Comparison of ENCODE assay signal across 31 cellular contexts in the genomic region with DNA sequence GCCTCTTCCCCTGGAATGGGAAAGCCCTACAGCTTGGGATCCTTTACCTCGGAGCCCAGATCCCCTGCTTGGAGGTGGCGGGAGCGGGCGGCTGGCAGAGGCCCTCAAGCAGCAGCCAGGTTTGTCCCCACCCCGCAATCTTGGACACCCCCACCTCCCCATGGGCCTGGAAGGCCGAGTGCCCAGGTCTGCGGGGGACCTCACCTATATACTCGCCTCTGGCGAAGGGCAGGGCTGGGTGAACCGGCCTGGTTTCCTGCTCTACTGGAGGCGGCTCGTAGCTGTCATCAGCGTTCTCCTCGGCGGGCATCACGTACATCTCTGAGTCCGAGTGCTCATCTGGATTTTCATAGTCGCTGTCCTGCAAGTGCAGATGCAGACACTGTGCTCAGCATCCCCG. TPM values are rescaled to one million over a fixed set of nuclear protein-coding genes. Genes with fewer than 3 reads are reported as not detected.
"Had no signal": no experiment of that assay in that cellular context is flagged by ENCODE, and none has a peak within 500 bp of the region (broad histone marks: within the 10 kb centered on the region; RNA-seq: fewer than 3 reads in every experiment).

No MANE protein-coding gene starts in this region.

- H3K9me3 ChIP-seq: ascending aorta had no signal

- H3K36me3 ChIP-seq: ascending aorta, cardiac muscle cell had no signal

- DNase-seq: activated B cell treated with CpG ODN at 0.5 μM for 24 hours; activated CD4-positive, alpha-beta memory T cell treated with anti-CD3 and anti-CD28 coated beads, Interleukin-2, amount 10 ng/mL, durations not matched to agents 7 days and 5 days; activated CD4-positive, alpha-beta T cell treated with anti-CD3 and anti-CD28 coated beads for 1 hour; activated CD4-positive, alpha-beta T cell treated with anti-CD3 and anti-CD28 coated beads for 36 hours; activated CD4-positive, alpha-beta T cell treated with anti-CD3 and anti-CD28 coated beads for 48 hours; activated CD4-positive, alpha-beta T cell treated with anti-CD3 and anti-CD28 coated beads, Interleukin-2, amount 10 ng/mL, durations not matched to agents 7 days and 5 days; activated CD4-positive, alpha-beta T cell treated with anti-CD3 and anti-CD28 coated beads, Interleukin-2, amount 50 U/mL, for 48 hours; activated CD8-positive, alpha-beta memory T cell treated with anti-CD3 and anti-CD28 coated beads for 24 hours; activated CD8-positive, alpha-beta memory T cell treated with anti-CD3 and anti-CD28 coated beads, Interleukin-2, amount 10 ng/mL, durations not matched to agents 7 days and 5 days; activated CD8-positive, alpha-beta memory T cell treated with anti-CD3 and anti-CD28 coated beads, Interleukin-2, amount 50 U/mL, for 48 hours; activated CD8-positive, alpha-beta T cell treated with anti-CD3 and anti-CD28 coated beads, Interleukin-2, amount 10 ng/mL, durations not matched to agents 7 days and 5 days; activated effector memory CD4-positive, alpha-beta T cell treated with Interleukin-2 at 50 U/mL for 16 hours; activated gamma-delta T cell; activated naive CD4-positive, alpha-beta T cell treated with anti-CD3 and anti-CD28 coated beads, Interleukin-2, amount 10 ng/mL, durations not matched to agents 7 days and 5 days; activated naive CD4-positive, alpha-beta T cell treated with Interleukin-2 at 50 U/mL for 16 hours; activated naive CD8-positive, alpha-beta T cell treated with anti-CD3 and anti-CD28 coated beads, Interleukin-2, amount 10 ng/mL, durations not matched to agents 7 days and 5 days; activated naive CD8-positive, alpha-beta T cell treated with anti-CD3 and anti-CD28 coated beads, Interleukin-2, amount 50 U/mL, for 24 hours; activated T-cell treated with anti-CD3 and anti-CD28 coated beads, Interleukin-2, amount 50 U/mL, for 24 hours; activated T-cell treated with anti-CD3 and anti-CD28 coated beads, Interleukin-2, amount 50 U/mL, for 48 hours; amygdala; anterior cingulate cortex; cerebellar nuclear complex; T-helper 2 cell; T-helper 9 cell had no signal

- H3K27ac ChIP-seq: ascending aorta, cardiac muscle cell had no signal

- ATAC-seq: activated CD4-positive, alpha-beta T cell treated with anti-CD3 and anti-CD28 coated beads for 36 hours; activated CD8-positive, alpha-beta memory T cell treated with anti-CD3 and anti-CD28 coated beads, Interleukin-2, amount 10 ng/mL, durations not matched to agents 7 days and 5 days; activated CD8-positive, alpha-beta T cell treated with anti-CD3 and anti-CD28 coated beads, Interleukin-2, amount 10 ng/mL, durations not matched to agents 7 days and 5 days; activated naive CD8-positive, alpha-beta T cell treated with anti-CD3 and anti-CD28 coated beads, Interleukin-2, amount 50 U/mL, for 24 hours had no signal

- FAIRE-seq: bronchial epithelial cell, TTC549 had no signal

- H3K27me3 ChIP-seq: ascending aorta, cardiac muscle cell had no signal

- H3K4me3 ChIP-seq: ascending aorta, cardiac muscle cell had no signal

RNA-seq across cellular contexts. Expression of a gene that starts 44.2 kb away (rescaled TPM):
- total RNA-seq: activated CD4-positive, alpha-beta memory T cell treated with anti-CD3 and anti-CD28 coated beads, Interleukin-2, amount 10 ng/mL, durations not matched to agents 7 days and 5 days; activated CD4-positive, alpha-beta T cell treated with anti-CD3 and anti-CD28 coated beads for 36 hours; activated CD4-positive, alpha-beta T cell treated with anti-CD3 and anti-CD28 coated beads, Interleukin-2, amount 10 ng/mL, durations not matched to agents 7 days and 5 days; activated CD8-positive, alpha-beta memory T cell treated with anti-CD3 and anti-CD28 coated beads, Interleukin-2, amount 10 ng/mL, durations not matched to agents 7 days and 5 days; activated CD8-positive, alpha-beta T cell treated with anti-CD3 and anti-CD28 coated beads, Interleukin-2, amount 10 ng/mL, durations not matched to agents 7 days and 5 days; activated T-helper 2 cell treated with anti-CD3 and anti-CD28 coated beads, Interferon-gamma antibody, Interleukin-2, Interleukin-4, amounts not matched to agents 10 μg/mL and 5 μg/mL and 100 μg/mL, durations not matched to agents 14 hours and 24 hours and 36 hours; ascending aorta; cardiac muscle cell; chondrocyte; T-helper 1 cell treated with Interleukin-12 subunit alpha and Interleukin-12 subunit beta and Interleukin-4 antibody, amounts not matched to agents 30 ng/mL and 1 ng/mL, for 36 hours had no signal
